1 cellular context compared by ENCODE assay signal in genomic region chr12:103697912-103698751, GRCh38.
TF ChIP-seq lines count a peak whose summit lies in the region.

No MANE protein-coding gene starts in this region.

TF ChIP-seq in K562, 482 proteins besides CTCF, POLR2A, EP300 and RAD21:
- TF ChIP-seq ZBTB43 (CRISPR knock-in tag; IDR thresholded peaks at IDR 0.05) (no peak), ZNF3 (CRISPR knock-in tag; IDR thresholded peaks at IDR 0.05) (no peak), SPI1 (IDR thresholded peaks at IDR 0.05; ENCODE audit: borderline replicate concordance, low read depth, low read length) (0 out of 2 replicates have a peak, but pooled peaks have one; percentile 5), BRCA1 (IDR thresholded peaks at IDR 0.05) (no peak), BRCA1 (CRISPR knock-in tag; IDR thresholded peaks at IDR 0.05) (no peak)
